23 cellular contexts compared by ENCODE assay signal in genomic region chr2:29215073-29215472, GRCh38.
"Had no signal": no experiment of that assay in that cellular context is flagged by ENCODE, and none has a peak within 500 bp of the region (broad histone marks: within the 10 kb centered on the region; RNA-seq: fewer than 3 reads in every experiment).

No MANE protein-coding gene starts in this region.

- H3K4me1 ChIP-seq: esophagus muscularis mucosa, foreskin keratinocyte, prostate gland, tibial nerve had no signal

- H3K4me3 ChIP-seq: esophagus muscularis mucosa, mucosa of descending colon, ovary, prostate gland, smooth muscle cell, tibial nerve had no signal

- ATAC-seq: activated CD4-positive, alpha-beta T cell treated with anti-CD3 and anti-CD28 coated beads for 36 hours; foreskin keratinocyte; left ventricle myocardium superior; mucosa of descending colon; stimulated activated naive B cell treated with anti-CD40 and anti-IgM and Interleukin-4, amounts not matched to agents 10 μg/mL and 1 μg/mL and 100 μg/mL, for 72 hours had no signal

- H3K4me2 ChIP-seq: smooth muscle cell had no signal

- H3K9me3 ChIP-seq: esophagus muscularis mucosa, mucosa of descending colon, neutrophil, ovary, prostate gland, tibial nerve had no signal

- H3K27ac Mint-ChIP-seq: activated CD4-positive, alpha-beta T cell treated with anti-CD3 and anti-CD28 coated beads for 36 hours; nephron; stimulated activated naive B cell treated with anti-CD40 and anti-IgM and Interleukin-4, amounts not matched to agents 10 μg/mL and 1 μg/mL and 100 μg/mL, for 72 hours had no signal

- H3K36me3 Mint-ChIP-seq: stimulated activated naive B cell treated with anti-CD40 and anti-IgM and Interleukin-4, amounts not matched to agents 10 μg/mL and 1 μg/mL and 100 μg/mL, for 72 hours had no signal

- H3K4me3 Mint-ChIP-seq: activated CD4-positive, alpha-beta T cell treated with anti-CD3 and anti-CD28 coated beads for 36 hours; nephron; stimulated activated naive B cell treated with anti-CD40 and anti-IgM and Interleukin-4, amounts not matched to agents 10 μg/mL and 1 μg/mL and 100 μg/mL, for 72 hours had no signal

- H3K9me3 Mint-ChIP-seq: nephron; stimulated activated naive B cell treated with anti-CD40 and anti-IgM and Interleukin-4, amounts not matched to agents 10 μg/mL and 1 μg/mL and 100 μg/mL, for 72 hours had no signal

- H3K4me1 Mint-ChIP-seq: activated CD4-positive, alpha-beta T cell treated with anti-CD3 and anti-CD28 coated beads for 36 hours; nephron; stimulated activated naive B cell treated with anti-CD40 and anti-IgM and Interleukin-4, amounts not matched to agents 10 μg/mL and 1 μg/mL and 100 μg/mL, for 72 hours had no signal

- H3K27ac ChIP-seq: brain microvascular endothelial cell, esophagus muscularis mucosa, foreskin keratinocyte, neutrophil, ovary, prostate gland, tibial nerve had no signal

- H3K27me3 ChIP-seq: brain microvascular endothelial cell, foreskin keratinocyte, ovary, tibial nerve had no signal

- FAIRE-seq: astrocyte, islet of Langerhans had no signal

- H3K27me3 Mint-ChIP-seq: activated CD4-positive, alpha-beta T cell treated with anti-CD3 and anti-CD28 coated beads for 36 hours; stimulated activated naive B cell treated with anti-CD40 and anti-IgM and Interleukin-4, amounts not matched to agents 10 μg/mL and 1 μg/mL and 100 μg/mL, for 72 hours had no signal

- DNase-seq: activated CD4-positive, alpha-beta T cell treated with anti-CD3 and anti-CD28 coated beads for 36 hours; activated CD4-positive, alpha-beta T cell treated with anti-CD3 and anti-CD28 coated beads, Interleukin-2, amount 50 U/mL, for 48 hours; activated CD4-positive, CD25-positive, alpha-beta regulatory T cell; activated gamma-delta T cell; activated naive CD4-positive, alpha-beta T cell treated with anti-CD3 and anti-CD28 coated beads, Interleukin-2, amount 50 U/mL, for 16 hours; amniotic stem cell; brain microvascular endothelial cell; foreskin keratinocyte; left ventricle myocardium superior; mucosa of descending colon; ovary; retina; stimulated activated CD4-positive, alpha-beta T cell treated with anti-CD3 and anti-CD28 coated beads, Interleukin-15, amount 100 ng/mL, for 24 hours; stimulated activated CD4-positive, alpha-beta T cell treated with anti-CD3 and anti-CD28 coated beads, Interleukin-2, amount 100 ng/mL, for 24 hours; stimulated activated naive B cell treated with anti-CD40 and anti-IgM and Interleukin-4, amounts not matched to agents 10 μg/mL and 1 μg/mL and 100 μg/mL, for 72 hours had no signal

- H3K36me3 ChIP-seq: brain microvascular endothelial cell, neutrophil, ovary, prostate gland, tibial nerve had no signal
